ENCODE assay signal across 1 cellular context in the genomic region with DNA sequence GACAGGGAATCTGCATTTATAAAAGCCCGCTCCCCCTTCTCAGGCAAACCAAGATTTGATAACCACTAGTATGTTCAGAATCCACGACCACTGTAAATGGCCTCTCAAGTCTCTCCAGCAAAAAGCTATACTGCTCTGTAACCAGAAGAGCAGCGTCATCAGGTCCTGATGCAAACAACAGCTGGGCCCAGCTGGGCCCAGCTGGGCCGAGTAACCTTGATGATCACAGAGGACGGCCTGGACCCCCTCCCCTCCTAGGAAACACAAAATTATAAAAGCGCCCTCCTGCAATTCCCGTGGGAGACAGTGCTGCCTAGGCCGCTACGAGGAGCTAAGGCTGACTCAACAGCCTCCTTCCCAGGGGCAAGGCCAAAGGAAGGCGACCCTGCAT.
TF ChIP-seq lines count a peak whose summit lies in the region.

No MANE protein-coding gene starts in this region.

TF ChIP-seq in HEK293, 187 proteins besides CTCF, POLR2A, EP300 and RAD21 (continued from another document):
- TF ChIP-seq ZBTB44 (tag by site-specific recombination; IDR thresholded peaks at IDR 0.05) (no peak), ZNF10 (tag by site-specific recombination; IDR thresholded peaks at IDR 0.05) (no peak), ZNF266 (tag by site-specific recombination; IDR thresholded peaks at IDR 0.05; ENCODE audit: low read depth) (no peak), KLF16 (tag by site-specific recombination; IDR thresholded peaks at IDR 0.05) (0 out of 2 replicates have a peak, but pooled peaks have one; percentile 60), ZNF48 (tag by site-specific recombination; IDR thresholded peaks at IDR 0.05) (no peak)
- TF ChIP-seq, protein P1, sequence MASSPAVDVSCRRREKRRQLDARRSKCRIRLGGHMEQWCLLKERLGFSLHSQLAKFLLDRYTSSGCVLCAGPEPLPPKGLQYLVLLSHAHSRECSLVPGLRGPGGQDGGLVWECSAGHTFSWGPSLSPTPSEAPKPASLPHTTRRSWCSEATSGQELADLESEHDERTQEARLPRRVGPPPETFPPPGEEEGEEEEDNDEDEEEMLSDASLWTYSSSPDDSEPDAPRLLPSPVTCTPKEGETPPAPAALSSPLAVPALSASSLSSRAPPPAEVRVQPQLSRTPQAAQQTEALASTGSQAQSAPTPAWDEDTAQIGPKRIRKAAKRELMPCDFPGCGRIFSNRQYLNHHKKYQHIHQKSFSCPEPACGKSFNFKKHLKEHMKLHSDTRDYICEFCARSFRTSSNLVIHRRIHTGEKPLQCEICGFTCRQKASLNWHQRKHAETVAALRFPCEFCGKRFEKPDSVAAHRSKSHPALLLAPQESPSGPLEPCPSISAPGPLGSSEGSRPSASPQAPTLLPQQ (tag by site-specific recombination; IDR thresholded peaks at IDR 0.05): peak; percentile 64
